ENCODE assay signal across 17 cellular contexts in genomic region chr4:24260133-24260532, GRCh38.
A peak's percentile ranks its signal among the peaks of the same experiment; 100 is the strongest.
DNase-seq lines count a peak whose midpoint lies in the region; ATAC-seq, FAIRE-seq and TF ChIP-seq lines count a peak whose summit lies in the region.
"Had no signal": no experiment of that assay in that cellular context is flagged by ENCODE, and none has a peak within 500 bp of the region (broad histone marks: within the 10 kb centered on the region; RNA-seq: fewer than 3 reads in every experiment).

No MANE protein-coding gene starts in this region.

- H2AK5ac ChIP-seq in IMR-90 (ENCODE audit: low read depth, low read length), result no peak overlapping the region

- POLR2A ChIA-PET in A549 (lab: Yijun Ruan, JAX) (no interaction called here), IMR-90 (lab: Charles Lee; ENCODE audit: unreplicated experiment) (no interaction called here)

- no peak overlapping the region for H3K4me3 Mint-ChIP-seq in type B pancreatic cell
- H3K4me3 Mint-ChIP-seq: CD4-positive, alpha-beta T cell had no signal

- H3K4me1 ChIP-seq in A549 (no peaks in the 10 kb centered on the region), IMR-90 (ENCODE audit: control insufficient read depth, insufficient read depth, low read length) (no peaks in the 10 kb centered on the region), keratinocyte (ENCODE audit: control insufficient read depth, extremely low read depth, insufficient read depth, low read length) (peaks cover 5% of the 10 kb centered on the region)
- H3K4me1 ChIP-seq: HAP-1 had no signal

- H3K27ac ChIP-seq in A549 (no peak overlapping the region), IMR-90 (ENCODE audit: insufficient read depth, low read length) (no peak overlapping the region), keratinocyte (ENCODE audit: control insufficient read depth, insufficient read depth, low read length) (no peak overlapping the region)
- H3K27ac ChIP-seq: C4-2B had no signal

- no peak overlapping the region for H3K4me2 ChIP-seq in A549
- H3K4me2 ChIP-seq in IMR-90 (ENCODE audit: low read depth, low read length), result no peak overlapping the region
- no peak overlapping the region for H3K4me2 ChIP-seq in keratinocyte (ENCODE audit: control insufficient read depth, extremely low read depth, insufficient read depth, low read depth, low read length)

- H2BK5ac ChIP-seq in IMR-90 (ENCODE audit: low read depth, low read length, poor library complexity, severe bottlenecking), result no peak overlapping the region

- H3K56ac ChIP-seq in IMR-90 (ENCODE audit: extremely low read depth, insufficient read depth, low read length), result no peak overlapping the region

- H3K4me3 ChIP-seq in A549 (no peak overlapping the region), IMR-90 (ENCODE audit: insufficient read depth, low read depth, low read length) (no peak overlapping the region), keratinocyte (ENCODE audit: control insufficient read depth in 2 of 3, extremely low read depth in 1 of 3, insufficient read depth in 2 of 3, low read depth in 1 of 3, low read length in 3 of 3) (no peak overlapping the region)
- H3K4me3 ChIP-seq: HAP-1 had no signal

- H3K79me2 ChIP-seq in keratinocyte (ENCODE audit: control insufficient read depth, insufficient read depth, low read length), result no peaks in the 10 kb centered on the region

- H3K9me3 ChIP-seq in A549, result no peaks in the 10 kb centered on the region
- H3K9me3 ChIP-seq in IMR-90 (ENCODE audit: control insufficient read depth, insufficient read depth, low read length), result no peaks in the 10 kb centered on the region
- H3K9me3 ChIP-seq in keratinocyte (ENCODE audit: control insufficient read depth, low read depth, low read length), result no peaks in the 10 kb centered on the region
- H3K9me3 ChIP-seq: HAP-1 had no signal

- H3K9me1 ChIP-seq in IMR-90 (ENCODE audit: insufficient read depth, low read length) (no peaks in the 10 kb centered on the region), keratinocyte (ENCODE audit: control insufficient read depth, extremely low read depth, insufficient read depth, low read length) (no peaks in the 10 kb centered on the region)

- H3K27me3 ChIP-seq in IMR-90 (ENCODE audit: control insufficient read depth, insufficient read depth, low read length) (peaks cover 3% of the 10 kb centered on the region; the same call in 1 of the 2 replicates), keratinocyte (ENCODE audit: control insufficient read depth, extremely low read depth, insufficient read depth, low read length) (no peaks in the 10 kb centered on the region)

- FAIRE-seq in A549 (lab: Jason Lieb, UNC) (no peak), keratinocyte (lab: Jason Lieb, UNC) (peak; percentile 20)
- FAIRE-seq: A204.1, GM12892, GM18507 had no signal

- H3K9ac ChIP-seq in IMR-90 (ENCODE audit: low read depth, low read length) (no peak overlapping the region), keratinocyte (ENCODE audit: control insufficient read depth, extremely low read depth, insufficient read depth, low read length) (no peak overlapping the region)

- H4K91ac ChIP-seq in IMR-90 (ENCODE audit: insufficient read depth, low read depth, low read length), result no peak overlapping the region

- no peak overlapping the region for H3K23ac ChIP-seq in IMR-90 (ENCODE audit: low read depth, low read length)

- H3K27ac Mint-ChIP-seq in type B pancreatic cell, result peak overlapping the region; percentile 13
- H3K27ac Mint-ChIP-seq: CD4-positive, alpha-beta T cell had no signal

- no peaks in the 10 kb centered on the region for H3K36me3 Mint-ChIP-seq in type B pancreatic cell

- no peak overlapping the region for H4K5ac ChIP-seq in IMR-90 (ENCODE audit: low read depth, low read length)

- no peak overlapping the region for H2BK20ac ChIP-seq in IMR-90 (ENCODE audit: low read depth, low read length)

- in situ Hi-C loops in IMR-90 (cut with MboI; ENCODE audit: low sequenced_read_pairs), result no loop called here

- intact Hi-C loops in IMR-90 (cut with micrococcal nuclease), result no loop called here

- H3K27me3 Mint-ChIP-seq in type B pancreatic cell, result peaks cover 3% of the 10 kb centered on the region
- H3K27me3 Mint-ChIP-seq: CD4-positive, alpha-beta T cell had no signal

- no peak overlapping the region for H3K14ac ChIP-seq in IMR-90 (replicated peaks; ENCODE audit: low read depth, low read length)

- H3K9me3 Mint-ChIP-seq in type B pancreatic cell, result no peaks in the 10 kb centered on the region

- no peak overlapping the region for H2BK120ac ChIP-seq in IMR-90 (ENCODE audit: low read depth, low read length)

- H4K20me1 ChIP-seq in IMR-90 (ENCODE audit: insufficient read depth, low read length), result no peaks in the 10 kb centered on the region
- no peaks in the 10 kb centered on the region for H4K20me1 ChIP-seq in keratinocyte (ENCODE audit: control insufficient read depth, extremely low read depth, insufficient read depth, low read length)

- H3K36me3 ChIP-seq in IMR-90 (ENCODE audit: control insufficient read depth, insufficient read depth, low read length) (no peaks in the 10 kb centered on the region), keratinocyte (ENCODE audit: control insufficient read depth in 2 of 2, extremely low read depth in 1 of 2, insufficient read depth in 2 of 2, low read length in 2 of 2) (no peaks in the 10 kb centered on the region)
- H3K36me3 ChIP-seq: HAP-1 had no signal

- H2AFZ ChIP-seq in IMR-90 (replicated peaks; ENCODE audit: low read length, poor library complexity) (no peak overlapping the region), keratinocyte (ENCODE audit: control insufficient read depth, low read length) (no peak overlapping the region)

- dilution Hi-C loops in IMR-90 (cut with HindIII; ENCODE audit: low sequenced_read_pairs, unreplicated experiment) (no loop called here), keratinocyte (cut with MboI; ENCODE audit: extremely low pct_ligation_motif_present, low sequenced_read_pairs) (no loop called here)

- no peak overlapping the region for H4K8ac ChIP-seq in IMR-90 (ENCODE audit: low read depth in 2 of 2, low read length in 2 of 2)

- no peak overlapping the region for H2BK15ac ChIP-seq in IMR-90 (ENCODE audit: low read depth, low read length)

- TF ChIP-seq CTCF in A549 (IDR thresholded peaks at IDR 0.05), result no peak
- TF ChIP-seq CTCF in IMR-90 (conservative IDR thresholded peaks at IDR 0.05; ENCODE audit: low read depth, low read length), result no peak
- TF ChIP-seq CTCF in keratinocyte (optimal IDR thresholded peaks at IDR 0.05 in 1 of 3, IDR thresholded peaks at IDR 0.05 in 1 of 3, conservative IDR thresholded peaks at IDR 0.05 in 1 of 3; ENCODE audit: extremely low read depth in 1 of 3, insufficient read depth in 2 of 3, low read length in 3 of 3), result no peak
- no peak for TF ChIP-seq CTCF in type B pancreatic cell (conservative IDR thresholded peaks at IDR 0.05)

- ATAC-seq in A549 (no peak), IMR-90 (ENCODE audit: low read depth) (no peak)

- no peak for DNase-seq in A549 (ENCODE audit: low read depth in 1 of 2, low spot score in 1 of 2)
- no peak for DNase-seq in IMR-90
- no peak for DNase-seq in keratinocyte (ENCODE audit: low read depth, low spot score)
- DNase-seq in type B pancreatic cell (ENCODE audit: extremely low spot score, unreplicated experiment), result no peak
- no peak for DNase-seq in activated CD4-positive, CD25-positive, alpha-beta regulatory T cell treated with anti-CD3 and anti-CD28 coated beads, Interleukin-2, amount 50 U/mL, for 72 hours
- no peak for DNase-seq in COLO668 (lab: John Stamatoyannopoulos, UW; ENCODE audit: unreplicated experiment)
- DNase-seq: AML-193; CD4-positive, alpha-beta T cell; DMS153; DMS79; GDM1; KBM-7 had no signal

- H3K4ac ChIP-seq in IMR-90 (ENCODE audit: low read depth, low read length), result no peak overlapping the region

- CTCF ChIA-PET in A549 (lab: Yijun Ruan, JAX) (no interaction called here), IMR-90 (lab: Yijun Ruan, JAX) (interaction anchor here (0.6 to 0.9 kb wide), 2 partner anchors 13 to 260 kb away, joined by 3 read pairs; no protein-coding TSS in a partner anchor)

- WGBS in A549 (ENCODE audit: missing lambda C conversion rate), result 20% methylated on average over 6 of the region's 6 CpGs
- 86% methylated on average over 2 of the region's 6 CpGs; no CpG with 5 or more reads in 1 of the 2 experiments for WGBS in IMR-90 (ENCODE audit: extremely low coverage in 2 of 2, insufficient read length in 1 of 2), 2 experiments

- no peak overlapping the region for H2AK9ac ChIP-seq in IMR-90 (replicated peaks; ENCODE audit: low read depth, low read length, poor library complexity)

- no peaks in the 10 kb centered on the region for H3K79me1 ChIP-seq in IMR-90 (ENCODE audit: low read depth in 1 of 2, low read length in 2 of 2)

- peaks cover 28% of the 10 kb centered on the region for H3K4me1 Mint-ChIP-seq in type B pancreatic cell (ENCODE audit: unreplicated experiment)

- TF ChIP-seq EP300 in A549 (IDR thresholded peaks at IDR 0.05), result no peak

- TF ChIP-seq RAD21 in A549 (conservative IDR thresholded peaks at IDR 0.05 in 1 of 2, IDR thresholded peaks at IDR 0.05 in 1 of 2) (no peak), IMR-90 (IDR thresholded peaks at IDR 0.05; ENCODE audit: low read length) (no peak)

- no peak for TF ChIP-seq POLR2A in A549 (IDR thresholded peaks at IDR 0.05; ENCODE audit: low read length)
- no peak for TF ChIP-seq POLR2A in IMR-90 (IDR thresholded peaks at IDR 0.05; ENCODE audit: low read depth, low read length)

- BruUV-seq in IMR-90 (replicated peaks; lab: Mats Ljungman, UMichigan), result no TSS peak

- H3K18ac ChIP-seq in IMR-90 (ENCODE audit: low read depth, low read length), result no peak overlapping the region

TF ChIP-seq in A549, 52 proteins besides CTCF, POLR2A, EP300 and RAD21:
- TF ChIP-seq MAFK (IDR thresholded peaks at IDR 0.05; ENCODE audit: partially characterized antibody) (peak; percentile 53), HES2 (IDR thresholded peaks at IDR 0.05) (no peak)

TF ChIP-seq in IMR-90, 13 proteins besides CTCF, POLR2A, EP300 and RAD21:
- peak; percentile 34; the same call in 1 of the 2 replicates for TF ChIP-seq MAFK (IDR thresholded peaks at IDR 0.05; ENCODE audit: low read depth, low read length)
- TF ChIP-seq RCOR1 (IDR thresholded peaks at IDR 0.05; ENCODE audit: insufficient replicate concordance, low read length), result no peak
- TF ChIP-seq MAZ (IDR thresholded peaks at IDR 0.05; ENCODE audit: borderline replicate concordance, low read depth, low read length), result no peak
